23 cellular contexts compared by ENCODE assay signal in genomic region chr11:44711113-44711512, GRCh38. TPM values are rescaled to one million over a fixed set of nuclear protein-coding genes. Genes with fewer than 3 reads are reported as not detected.
A peak's percentile ranks its signal among the peaks of the same experiment; 100 is the strongest.
DNase-seq lines count a peak whose midpoint lies in the region; ATAC-seq, FAIRE-seq and TF ChIP-seq lines count a peak whose summit lies in the region.
"Had no signal": no experiment of that assay in that cellular context is flagged by ENCODE, and none has a peak within 500 bp of the region (broad histone marks: within the 10 kb centered on the region; RNA-seq: fewer than 3 reads in every experiment).

No MANE protein-coding gene starts in this region.

- no peaks in the 10 kb centered on the region for H3K36me3 Mint-ChIP-seq in WTC11
- H3K36me3 Mint-ChIP-seq: immature natural killer cell had no signal

- no peak for FAIRE-seq in GM12891 (lab: Jason Lieb, UNC)

- no peak overlapping the region for H2AFZ ChIP-seq in osteoblast (ENCODE audit: low read length)

- H3K36me3 ChIP-seq in osteoblast (ENCODE audit: insufficient read depth, low read length) = no peaks in the 10 kb centered on the region
- H3K36me3 ChIP-seq: brain microvascular endothelial cell, HAP-1 had no signal

- H3K27ac Mint-ChIP-seq in WTC11 = no peak overlapping the region
- H3K27ac Mint-ChIP-seq: activated CD8-positive, alpha-beta T cell treated with anti-CD3 and anti-CD28 coated beads for 36 hours; activated naive CD8-positive, alpha-beta T cell treated with anti-CD3 and anti-CD28 coated beads for 36 hours; immature natural killer cell had no signal

- no peak overlapping the region for H3K4me3 ChIP-seq in osteoblast (ENCODE audit: insufficient read depth, low read length)
- no peak overlapping the region for H3K4me3 ChIP-seq in foreskin fibroblast (ENCODE audit: low read depth in 1 of 2, low read length in 2 of 2)
- H3K4me3 ChIP-seq: HAP-1, lung had no signal

- H3K4me2 ChIP-seq in osteoblast (ENCODE audit: insufficient read depth, low read length) = no peak overlapping the region

- peaks cover 22% of the 10 kb centered on the region for H3K27me3 ChIP-seq in osteoblast (ENCODE audit: insufficient read depth, low read length)
- H3K27me3 ChIP-seq: brain microvascular endothelial cell had no signal

- H3K27ac ChIP-seq in osteoblast (ENCODE audit: low read depth, low read length) = no peak overlapping the region
- H3K27ac ChIP-seq: brain microvascular endothelial cell, HL-60 had no signal

- H3K4me3 Mint-ChIP-seq in WTC11 = no peak overlapping the region; the same call in 1 of the 2 replicates
- H3K4me3 Mint-ChIP-seq: activated CD8-positive, alpha-beta T cell treated with anti-CD3 and anti-CD28 coated beads for 36 hours; activated naive CD8-positive, alpha-beta T cell treated with anti-CD3 and anti-CD28 coated beads for 36 hours; activated T-cell treated with anti-CD3 and anti-CD28 coated beads, Interleukin-2, amount 50 U/mL, for 4 hours; immature natural killer cell had no signal

- CTCF ChIA-PET in WTC11 (lab: Charles Lee) = interaction anchor here (1.0 to 2.0 kb wide), 7 partner anchors 10 to 200 kb away, joined by 3 to 9 read pairs (median 4); no protein-coding TSS in a partner anchor

- H3K9me3 ChIP-seq in osteoblast (ENCODE audit: low read depth, low read length) = no peaks in the 10 kb centered on the region
- H3K9me3 ChIP-seq: HAP-1 had no signal

- TF ChIP-seq POLR2A in GM12891 (IDR thresholded peaks at IDR 0.05; ENCODE audit: low read depth, low read length) = no peak

- ATAC-seq in WTC11 (peak; percentile 73), GM21786 (IDR thresholded peaks at IDR 0.05; ENCODE audit: unreplicated experiment) (no peak)
- ATAC-seq: activated CD8-positive, alpha-beta T cell treated with anti-CD3 and anti-CD28 coated beads for 36 hours; activated T-cell treated with anti-CD3 and anti-CD28 coated beads, Interleukin-2, amount 50 U/mL, for 4 hours; esophagus mucosa; naive thymus-derived CD4-positive, alpha-beta T cell had no signal

- peaks cover 34% of the 10 kb centered on the region for H3K4me1 ChIP-seq in osteoblast (ENCODE audit: insufficient read depth, low read length)
- H3K4me1 ChIP-seq: HAP-1 had no signal

- TF ChIP-seq CTCF in WTC11 (IDR thresholded peaks at IDR 0.05) (no peak), osteoblast (IDR thresholded peaks at IDR 0.05; ENCODE audit: extremely low read depth, low read depth, low read length) (no peak), foreskin fibroblast (IDR thresholded peaks at IDR 0.05; ENCODE audit: low read depth, low read length) (no peak)

- DNase-seq in DMS 273 (lab: John Stamatoyannopoulos, UW; ENCODE audit: unreplicated experiment) (peak; percentile 80), NCI-H1694 (lab: John Stamatoyannopoulos, UW) (peak; percentile 38), WTC11 (ENCODE audit: low spot score) (peak; percentile 55), left kidney (ENCODE audit: low read depth, low spot score) (peak; percentile 85), osteoblast (ENCODE audit: insufficient read length, low spot score, missing footprints) (no peak), GM12891 (ENCODE audit: insufficient read length, low spot score) (no peak), foreskin fibroblast (no peak)
- DNase-seq: activated CD8-positive, alpha-beta T cell treated with anti-CD3 and anti-CD28 coated beads for 36 hours; activated naive CD8-positive, alpha-beta T cell treated with anti-CD3 and anti-CD28 coated beads for 36 hours; activated T-cell treated with anti-CD3 and anti-CD28 coated beads, Interleukin-2, amount 50 U/mL, for 4 hours; brain microvascular endothelial cell; Caco-2; immature natural killer cell; NCI-H2081 treated with DMSO at 0.1 percent for 48 hours; Right ventricle myocardium superior; stimulated activated CD4-positive, alpha-beta T cell treated with anti-CD3 and anti-CD28 coated beads, Interleukin-4, amount 100 ng/mL, for 4 hours; T-helper 2 cell had no signal

- peaks cover 39% of the 10 kb centered on the region for H3K4me1 Mint-ChIP-seq in WTC11
- H3K4me1 Mint-ChIP-seq: immature natural killer cell had no signal

- H3K9me3 Mint-ChIP-seq in WTC11 = peaks cover 12% of the 10 kb centered on the region; the same call in 1 of the 2 replicates
- H3K9me3 Mint-ChIP-seq: activated CD8-positive, alpha-beta T cell treated with anti-CD3 and anti-CD28 coated beads for 36 hours; activated T-cell treated with anti-CD3 and anti-CD28 coated beads, Interleukin-2, amount 50 U/mL, for 4 hours; immature natural killer cell had no signal

- H4K20me1 ChIP-seq in osteoblast (ENCODE audit: insufficient read depth, low read length) = no peaks in the 10 kb centered on the region

- H3K79me2 ChIP-seq in osteoblast (ENCODE audit: insufficient read depth, low read length) = no peaks in the 10 kb centered on the region

- H3K27me3 Mint-ChIP-seq in WTC11 (ENCODE audit: low read depth) = peaks cover 13% of the 10 kb centered on the region
- H3K27me3 Mint-ChIP-seq: activated naive CD8-positive, alpha-beta T cell treated with anti-CD3 and anti-CD28 coated beads for 36 hours had no signal

- POLR2A ChIA-PET in WTC11 (lab: Charles Lee) = no interaction called here

TF ChIP-seq in WTC11, 78 proteins besides CTCF, POLR2A, EP300 and RAD21:
- no peak for TF ChIP-seq FOXP1 (CRISPR knock-in tag; IDR thresholded peaks at IDR 0.05; ENCODE audit: borderline replicate concordance)
- no peak for TF ChIP-seq GTF2I (CRISPR knock-in tag; conservative IDR thresholded peaks at IDR 0.05)
- no peak for TF ChIP-seq SP1 (CRISPR knock-in tag; conservative IDR thresholded peaks at IDR 0.05)
- TF ChIP-seq FOXP4 (CRISPR knock-in tag; IDR thresholded peaks at IDR 0.05) = no peak

TF ChIP-seq in GM12891, 5 proteins besides CTCF, POLR2A, EP300 and RAD21:
- TF ChIP-seq PAX5 (IDR thresholded peaks at IDR 0.05; ENCODE audit: insufficient read depth, low read length, severe bottlenecking) (no peak), TAF1 (IDR thresholded peaks at IDR 0.05; ENCODE audit: low read depth, low read length) (no peak), POLR2AphosphoS5 (IDR thresholded peaks at IDR 0.05; ENCODE audit: low read depth, low read length) (no peak), POU2F2 (IDR thresholded peaks at IDR 0.05; ENCODE audit: low read depth, low read length) (no peak)

RNA-seq across cellular contexts. Expression of gene TSPAN18, which starts 15.6 kb away (rescaled TPM):
- total RNA-seq in WTC11 (2021) (35.2 to 44.7 TPM (median 37.6 TPM) in 3 replicates), osteoblast (3.2 and 5.8 TPM in 2 replicates)
- polyA plus RNA-seq in GM12891 (2012; ENCODE audit: low read depth, missing spikeins) = 1.1 TPM

Comparison
In these comparisons a context has a peak if more than half of its experiments do, and no peak if none do; other contexts are left out.
1. DNase-seq: peak in DMS 273 (single experiment), NCI-H1694 (single experiment), WTC11 (single experiment) and left kidney (single experiment); none in osteoblast (single experiment), GM12891 (single experiment) and foreskin fibroblast (0 of 2).